16 cellular contexts compared by ENCODE assay signal in genomic region chr3:171230857-171231256, GRCh38.
DNase-seq lines count a peak whose midpoint lies in the region; ATAC-seq and TF ChIP-seq lines count a peak whose summit lies in the region.
"Had no signal": no experiment of that assay in that cellular context is flagged by ENCODE, and none has a peak within 500 bp of the region (broad histone marks: within the 10 kb centered on the region; RNA-seq: fewer than 3 reads in every experiment).

No MANE protein-coding gene starts in this region.

- DNase-seq in activated naive CD8-positive, alpha-beta T cell treated with anti-CD3 and anti-CD28 coated beads, Interleukin-2, amount 50 U/mL, for 24 hours: no peak
- DNase-seq in WTC11 (ENCODE audit: low spot score) (no peak), erythroblast (lab: John Stamatoyannopoulos, UW) (peak; percentile 55 to 69), renal cortical epithelial cell (ENCODE audit: low read depth) (peak; percentile 28), T-helper 9 cell (no peak), COR-L47 (lab: John Stamatoyannopoulos, UW) (no peak)
- DNase-seq: ACHN; activated CD4-positive, CD25-positive, alpha-beta regulatory T cell treated with anti-CD3 and anti-CD28 coated beads, Interleukin-2, amount 50 U/mL, for 72 hours; activated CD8-positive, alpha-beta memory T cell treated with anti-CD3 and anti-CD28 coated beads, Interleukin-2, amount 50 U/mL, for 48 hours; activated naive CD4-positive, alpha-beta T cell; brain microvascular endothelial cell; sigmoid colon; stimulated activated CD4-positive, alpha-beta T cell treated with anti-CD3 and anti-CD28 coated beads, Interleukin-1b, Interleukin-23, amount 100 ng/mL, for 48 hours had no signal

- H3K27ac Mint-ChIP-seq in activated naive CD8-positive, alpha-beta T cell: peak overlapping the region; percentile 62
- H3K27ac Mint-ChIP-seq in activated naive CD8-positive, alpha-beta T cell treated with anti-CD3 and anti-CD28 coated beads, Interleukin-2, amount 50 U/mL, for 24 hours: no peak overlapping the region
- H3K27ac Mint-ChIP-seq in WTC11: peak overlapping the region; percentile 47
- H3K27ac Mint-ChIP-seq: T-helper 2 cell treated with Interferon-gamma antibody and Interleukin-4, amounts not matched to agents 5 μg/mL and 100 μg/mL, for 36 hours had no signal

- no peak for TF ChIP-seq CTCF in WTC11 (IDR thresholded peaks at IDR 0.05)

- peaks cover 22% of the 10 kb centered on the region for H3K36me3 Mint-ChIP-seq in activated naive CD8-positive, alpha-beta T cell
- peaks cover 25% of the 10 kb centered on the region for H3K36me3 Mint-ChIP-seq in activated naive CD8-positive, alpha-beta T cell treated with anti-CD3 and anti-CD28 coated beads, Interleukin-2, amount 50 U/mL, for 24 hours (ENCODE audit: low read depth)
- H3K36me3 Mint-ChIP-seq in WTC11: peaks cover 10% of the 10 kb centered on the region

- no peak for TF ChIP-seq POLR2A in erythroblast (IDR thresholded peaks at IDR 0.05; ENCODE audit: low read length)

- H3K9me3 Mint-ChIP-seq in activated naive CD8-positive, alpha-beta T cell (ENCODE audit: low read depth): peaks cover 5% of the 10 kb centered on the region
- H3K9me3 Mint-ChIP-seq in activated naive CD8-positive, alpha-beta T cell treated with anti-CD3 and anti-CD28 coated beads, Interleukin-2, amount 50 U/mL, for 24 hours: peaks cover 12% of the 10 kb centered on the region
- H3K9me3 Mint-ChIP-seq in WTC11: peaks cover 5% of the 10 kb centered on the region

- CTCF ChIA-PET in WTC11 (lab: Charles Lee): interaction anchor here (0.9 kb wide), 1 partner anchor 59 kb away, joined by 3 read pairs; no protein-coding TSS in a partner anchor

- H3K27me3 Mint-ChIP-seq in activated naive CD8-positive, alpha-beta T cell: no peaks in the 10 kb centered on the region
- no peaks in the 10 kb centered on the region for H3K27me3 Mint-ChIP-seq in activated naive CD8-positive, alpha-beta T cell treated with anti-CD3 and anti-CD28 coated beads, Interleukin-2, amount 50 U/mL, for 24 hours
- H3K27me3 Mint-ChIP-seq in WTC11 (ENCODE audit: low read depth): no peaks in the 10 kb centered on the region

- POLR2A ChIA-PET in WTC11 (lab: Charles Lee): no interaction called here

- peaks cover 53% of the 10 kb centered on the region for H3K4me1 Mint-ChIP-seq in activated naive CD8-positive, alpha-beta T cell (ENCODE audit: low read depth)
- H3K4me1 Mint-ChIP-seq in activated naive CD8-positive, alpha-beta T cell treated with anti-CD3 and anti-CD28 coated beads, Interleukin-2, amount 50 U/mL, for 24 hours: peaks cover 59% of the 10 kb centered on the region
- peaks cover 38% of the 10 kb centered on the region for H3K4me1 Mint-ChIP-seq in WTC11

- H3K4me3 Mint-ChIP-seq in activated naive CD8-positive, alpha-beta T cell: no peak overlapping the region
- H3K4me3 Mint-ChIP-seq in activated naive CD8-positive, alpha-beta T cell treated with anti-CD3 and anti-CD28 coated beads, Interleukin-2, amount 50 U/mL, for 24 hours: no peak overlapping the region
- H3K4me3 Mint-ChIP-seq in WTC11: no peak overlapping the region
- H3K4me3 Mint-ChIP-seq: T-helper 2 cell treated with Interferon-gamma antibody and Interleukin-4, amounts not matched to agents 5 μg/mL and 100 μg/mL, for 36 hours had no signal

- ATAC-seq in activated naive CD8-positive, alpha-beta T cell treated with anti-CD3 and anti-CD28 coated beads, Interleukin-2, amount 50 U/mL, for 24 hours: no peak
- peak; percentile 34; the same call in 1 of the 2 replicates for ATAC-seq in WTC11
- ATAC-seq in HG03354 (IDR thresholded peaks at IDR 0.05; ENCODE audit: poor library complexity, severe bottlenecking, unreplicated experiment): no peak

TF ChIP-seq in WTC11, 78 proteins besides CTCF, POLR2A, EP300 and RAD21:
- no peak for TF ChIP-seq PREB (CRISPR knock-in tag; IDR thresholded peaks at IDR 0.05; ENCODE audit: borderline replicate concordance)
- TF ChIP-seq ZNF671 (CRISPR knock-in tag; IDR thresholded peaks at IDR 0.05): no peak
- TF ChIP-seq FOXP4 (CRISPR knock-in tag; IDR thresholded peaks at IDR 0.05): no peak
TF ChIP-seq in WTC11: peak in this region for 0.

Comparison
In these comparisons a context has a peak if more than half of its experiments do, and no peak if none do; other contexts are left out.
1. DNase-seq: peak in erythroblast (2 of 2) and renal cortical epithelial cell (single experiment); none in activated naive CD8-positive, alpha-beta T cell treated with anti-CD3 and anti-CD28 coated beads, Interleukin-2, amount 50 U/mL, for 24 hours (single experiment), WTC11 (single experiment), T-helper 9 cell (single experiment) and COR-L47 (single experiment).